In the genomic region with DNA sequence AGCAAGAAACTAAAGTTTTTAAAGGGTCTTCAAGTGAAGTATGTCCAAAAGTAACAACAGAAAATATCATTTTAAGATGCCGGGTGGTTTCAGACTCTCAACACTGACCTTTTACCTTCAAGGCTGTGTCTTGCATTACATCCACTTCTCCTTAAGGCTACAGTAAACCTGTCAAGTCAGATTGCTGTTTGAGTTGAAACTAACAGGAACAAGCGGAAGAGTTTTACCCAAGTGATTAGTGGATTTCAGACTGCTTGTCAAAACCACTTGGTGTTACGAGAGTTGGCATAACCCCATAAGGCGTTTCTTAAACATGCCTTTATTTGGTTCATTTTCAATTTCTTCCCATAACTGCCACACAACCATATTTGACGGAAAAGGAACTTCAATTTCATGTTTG, we compare ENCODE assay signal across 10 cellular contexts.
"Had no signal": no experiment of that assay in that cellular context is flagged by ENCODE, and none has a peak within 500 bp of the region (broad histone marks: within the 10 kb centered on the region; RNA-seq: fewer than 3 reads in every experiment).

No MANE protein-coding gene starts in this region.

- H3K9me3 ChIP-seq: breast epithelium, heart left ventricle, thyroid gland, vagina had no signal

- H3K4me3 ChIP-seq: breast epithelium, heart left ventricle, thyroid gland, vagina had no signal

- H3K4me3 Mint-ChIP-seq: activated naive CD4-positive, alpha-beta T cell treated with anti-CD3 and anti-CD28 coated beads, Interleukin-2, amount 50 U/mL, for 24 hours; nephron progenitor cell had no signal

- H3K36me3 Mint-ChIP-seq: activated naive CD4-positive, alpha-beta T cell treated with anti-CD3 and anti-CD28 coated beads, Interleukin-2, amount 50 U/mL, for 24 hours had no signal

- H3K27ac Mint-ChIP-seq: activated naive CD4-positive, alpha-beta T cell treated with anti-CD3 and anti-CD28 coated beads, Interleukin-2, amount 50 U/mL, for 24 hours; activated T-helper 2 cell treated with anti-CD3 and anti-CD28 coated beads, Interferon-gamma antibody, Interleukin-2, Interleukin-4, amounts not matched to agents 10 μg/mL and 5 μg/mL and 100 μg/mL, durations not matched to agents 14 hours and 24 hours and 36 hours; nephron progenitor cell had no signal

- H3K4me1 ChIP-seq: breast epithelium, heart left ventricle, thyroid gland, vagina had no signal

- H3K27me3 ChIP-seq: breast epithelium, heart left ventricle, thyroid gland, vagina had no signal

- DNase-seq: activated CD4-positive, alpha-beta T cell treated with anti-CD3 and anti-CD28 coated beads, Interleukin-2, amount 50 U/mL, for 1 hour; activated CD4-positive, CD25-positive, alpha-beta regulatory T cell; heart left ventricle; nephron progenitor cell; T-helper 1 cell; thyroid gland had no signal

- H3K4me1 Mint-ChIP-seq: activated naive CD4-positive, alpha-beta T cell treated with anti-CD3 and anti-CD28 coated beads, Interleukin-2, amount 50 U/mL, for 24 hours; nephron progenitor cell had no signal

- H3K36me3 ChIP-seq: breast epithelium, heart left ventricle, thyroid gland, vagina had no signal

- H3K27me3 Mint-ChIP-seq: activated naive CD4-positive, alpha-beta T cell treated with anti-CD3 and anti-CD28 coated beads, Interleukin-2, amount 50 U/mL, for 24 hours had no signal

- H3K27ac ChIP-seq: breast epithelium, heart left ventricle, thyroid gland, vagina had no signal

- H3K9me3 Mint-ChIP-seq: activated naive CD4-positive, alpha-beta T cell treated with anti-CD3 and anti-CD28 coated beads, Interleukin-2, amount 50 U/mL, for 24 hours; activated T-helper 2 cell treated with anti-CD3 and anti-CD28 coated beads, Interferon-gamma antibody, Interleukin-2, Interleukin-4, amounts not matched to agents 10 μg/mL and 5 μg/mL and 100 μg/mL, durations not matched to agents 14 hours and 24 hours and 36 hours; nephron progenitor cell had no signal

- ATAC-seq: heart left ventricle had no signal
